In genomic region chr15:39172380-39173281, GRCh38 we compare ENCODE assay signal across 8 cellular contexts.
DNase-seq lines count a peak whose midpoint lies in the region; ATAC-seq and TF ChIP-seq lines count a peak whose summit lies in the region.

No MANE protein-coding gene starts in this region.

- H3K27ac Mint-ChIP-seq in activated naive CD4-positive, alpha-beta T cell treated with anti-CD3 and anti-CD28 coated beads, Interleukin-2, amount 10 ng/mL, durations not matched to agents 7 days and 5 days: no peak overlapping the region

- intact Hi-C loops in left ventricle myocardium superior (cut with micrococcal nuclease): loop anchor here (5.0 kb wide), 1 partner anchor 405 kb away; no protein-coding TSS in a partner anchor

- DNase-seq in left ventricle myocardium superior: no peak
- peak; percentile 17 for DNase-seq in retinal pigment epithelial cell (ENCODE audit: low read depth)
- no peak for DNase-seq in germinal center (ENCODE audit: low spot score)
- DNase-seq in activated naive CD4-positive, alpha-beta T cell treated with anti-CD3 and anti-CD28 coated beads, Interleukin-2, amount 10 ng/mL, durations not matched to agents 7 days and 5 days: no peak

- no peak overlapping the region for H3K4me3 ChIP-seq in retinal pigment epithelial cell (ENCODE audit: low read length)

- no peak overlapping the region for H3K4me3 Mint-ChIP-seq in activated naive CD4-positive, alpha-beta T cell treated with anti-CD3 and anti-CD28 coated beads, Interleukin-2, amount 10 ng/mL, durations not matched to agents 7 days and 5 days

- CTCF ChIA-PET in activated naive CD4-positive, alpha-beta T cell treated with anti-CD3 and anti-CD28 coated beads, Interleukin-2, amount 10 ng/mL, durations not matched to agents 7 days and 5 days (lab: Charles Lee): interaction anchor here (0.9 to 2.0 kb wide), 5 partner anchors 406 to 698 kb away, joined by 3 to 8 read pairs (median 4); partner anchors contain the start of gene THBS1

- TF ChIP-seq CTCF in VCaP (conservative IDR thresholded peaks at IDR 0.05) (peak; percentile 23; the same call in 1 of the 2 replicates), retinal pigment epithelial cell (conservative IDR thresholded peaks at IDR 0.05; ENCODE audit: low read depth, low read length) (no peak)

- no peaks in the 10 kb centered on the region for H3K4me1 Mint-ChIP-seq in activated naive CD4-positive, alpha-beta T cell treated with anti-CD3 and anti-CD28 coated beads, Interleukin-2, amount 10 ng/mL, durations not matched to agents 7 days and 5 days

- no peaks in the 10 kb centered on the region for H3K9me3 Mint-ChIP-seq in activated naive CD4-positive, alpha-beta T cell treated with anti-CD3 and anti-CD28 coated beads, Interleukin-2, amount 10 ng/mL, durations not matched to agents 7 days and 5 days

- ATAC-seq in GM19438 (IDR thresholded peaks at IDR 0.05; ENCODE audit: low read depth, unreplicated experiment) (peak; percentile 62), left ventricle myocardium superior (peak; percentile 79), HG03196 (IDR thresholded peaks at IDR 0.05; ENCODE audit: unreplicated experiment) (no peak), HG03439 (IDR thresholded peaks at IDR 0.05; ENCODE audit: unreplicated experiment) (no peak)

- peaks cover 11% of the 10 kb centered on the region for H3K27me3 Mint-ChIP-seq in activated naive CD4-positive, alpha-beta T cell treated with anti-CD3 and anti-CD28 coated beads, Interleukin-2, amount 10 ng/mL, durations not matched to agents 7 days and 5 days

- peak overlapping the region; percentile 67 for H3K27ac ChIP-seq in VCaP

- no peaks in the 10 kb centered on the region for H3K36me3 Mint-ChIP-seq in activated naive CD4-positive, alpha-beta T cell treated with anti-CD3 and anti-CD28 coated beads, Interleukin-2, amount 10 ng/mL, durations not matched to agents 7 days and 5 days

Comparison
In these comparisons a context has a peak if more than half of its experiments do, and no peak if none do; other contexts are left out.
1. ATAC-seq: peak in GM19438 (single experiment) and left ventricle myocardium superior (single experiment); none in HG03196 (single experiment) and HG03439 (single experiment).